31 cellular contexts compared by ENCODE assay signal in genomic region chr13:35496011-35496410, GRCh38. TPM values are rescaled to one million over a fixed set of nuclear protein-coding genes. Genes with fewer than 3 reads are reported as not detected.
"Had no signal": no experiment of that assay in that cellular context is flagged by ENCODE, and none has a peak within 500 bp of the region (broad histone marks: within the 10 kb centered on the region; RNA-seq: fewer than 3 reads in every experiment).

No MANE protein-coding gene starts in this region.

- H3K9me3 ChIP-seq: breast epithelium, stomach, thyroid gland had no signal

- H3K27me3 ChIP-seq: breast epithelium, gastroesophageal sphincter, hepatocyte, neural progenitor cell, stomach, thyroid gland, upper lobe of left lung had no signal

- DNase-seq: activated CD4-positive, alpha-beta memory T cell treated with anti-CD3 and anti-CD28 coated beads for 36 hours; activated CD4-positive, alpha-beta T cell treated with anti-CD3 and anti-CD28 coated beads, Interleukin-2, amount 10 ng/mL, durations not matched to agents 24 days and 14 days; activated CD4-positive, CD25-positive, alpha-beta regulatory T cell treated with anti-CD3 and anti-CD28 coated beads, Interleukin-2, amount 50 U/mL, for 72 hours; activated CD8-positive, alpha-beta memory T cell treated with anti-CD3 and anti-CD28 coated beads, Interleukin-2, amount 50 U/mL, for 4 hours; activated effector memory CD4-positive, alpha-beta T cell treated with anti-CD3 and anti-CD28 coated beads, Interleukin-2, amount 50 U/mL, for 16 hours; activated naive CD4-positive, alpha-beta T cell treated with anti-CD3 and anti-CD28 coated beads, Interleukin-2, amount 10 ng/mL, durations not matched to agents 7 days and 5 days; activated naive CD8-positive, alpha-beta T cell treated with anti-CD3 and anti-CD28 coated beads, Interleukin-2, amount 10 ng/mL, durations not matched to agents 7 days and 5 days; activated T-cell treated with anti-CD3 and anti-CD28 coated beads, Interleukin-2, amount 50 U/mL, for 1 hour; central memory CD4-positive, alpha-beta T cell; islet precursor cell; left ventricle myocardium inferior; mesendoderm; natural killer cell; occipital lobe; psoas muscle; stimulated activated CD4-positive, alpha-beta T cell treated with anti-CD3 and anti-CD28 coated beads, Interleukin-1b, Interleukin-23, amount 100 ng/mL, for 48 hours; stimulated activated naive B cell treated with anti-CD40 and anti-IgM and Interleukin-4, amounts not matched to agents 10 μg/mL and 1 μg/mL and 100 μg/mL, for 72 hours; stomach; thyroid gland; upper lobe of left lung had no signal

- H3K27ac ChIP-seq: breast epithelium, gastroesophageal sphincter, hepatocyte, left ventricle myocardium inferior, neural progenitor cell, parathyroid adenoma, psoas muscle, stomach, thyroid gland, upper lobe of left lung had no signal

- H3K36me3 ChIP-seq: breast epithelium, gastroesophageal sphincter, left ventricle myocardium inferior, neural progenitor cell, stomach, thyroid gland, upper lobe of left lung had no signal

- ATAC-seq: gastroesophageal sphincter; natural killer cell; psoas muscle; stimulated activated naive B cell treated with anti-CD40 and anti-IgM and Interleukin-4, amounts not matched to agents 10 μg/mL and 1 μg/mL and 100 μg/mL, for 72 hours had no signal

- H3K4me1 ChIP-seq: breast epithelium, parathyroid adenoma, psoas muscle, stomach had no signal

- H3K4me3 ChIP-seq: breast epithelium, gastroesophageal sphincter, hepatocyte, left ventricle myocardium inferior, lung, neural progenitor cell, psoas muscle, smooth muscle cell, stomach, thyroid gland, upper lobe of left lung had no signal

RNA-seq across cellular contexts. Expression of gene MAB21L1, which starts 19.5 kb away (rescaled TPM):
- total RNA-seq: activated CD4-positive, alpha-beta memory T cell treated with anti-CD3 and anti-CD28 coated beads for 36 hours; activated CD4-positive, alpha-beta T cell treated with anti-CD3 and anti-CD28 coated beads, Interleukin-2, amount 10 ng/mL, durations not matched to agents 24 days and 14 days; activated CD8-positive, alpha-beta memory T cell treated with anti-CD3 and anti-CD28 coated beads for 36 hours; activated T-helper 1 cell treated with anti-CD3 and anti-CD28 coated beads, Interleukin-12 subunit alpha, Interleukin-12 subunit beta, Interleukin-2, Interleukin-4 antibody, amounts not matched to agents 30 ng/mL and 10 ng/mL and 1 ng/mL, durations not matched to agents 14 hours and 24 hours and 36 hours; endothelial cell of umbilical vein; mononuclear cell; smooth muscle cell had no signal
